In genomic region chr14:75458305-75458704, GRCh38 we compare ENCODE assay signal across 24 cellular contexts. TPM values are rescaled to one million over a fixed set of nuclear protein-coding genes. Genes with fewer than 3 reads are reported as not detected.
DNase-seq lines count a peak whose midpoint lies in the region; ATAC-seq and TF ChIP-seq lines count a peak whose summit lies in the region.
"Had no signal": no experiment of that assay in that cellular context is flagged by ENCODE, and none has a peak within 500 bp of the region (broad histone marks: within the 10 kb centered on the region; RNA-seq: fewer than 3 reads in every experiment).

No MANE protein-coding gene starts in this region.

- peak overlapping the region; percentile 11 for H3K27ac ChIP-seq in lower lobe of right lung
- peak overlapping the region; percentile 87 for H3K27ac ChIP-seq in skeletal muscle tissue (ENCODE audit: low read depth, low read length)

- POLR2A ChIA-PET in activated CD8-positive, alpha-beta T cell treated with anti-CD3 and anti-CD28 coated beads, Interleukin-2, amount 10 ng/mL, durations not matched to agents 7 days and 5 days (lab: Charles Lee), result no interaction called here
- POLR2A ChIA-PET in activated CD8-positive, alpha-beta T cell treated with anti-CD3 and anti-CD28 coated beads for 36 hours (lab: Charles Lee), result no interaction called here

- peaks cover 17% of the 10 kb centered on the region for H3K4me1 Mint-ChIP-seq in activated CD8-positive, alpha-beta T cell treated with anti-CD3 and anti-CD28 coated beads, Interleukin-2, amount 10 ng/mL, durations not matched to agents 7 days and 5 days (ENCODE audit: low read depth)
- no peaks in the 10 kb centered on the region for H3K4me1 Mint-ChIP-seq in activated CD8-positive, alpha-beta T cell treated with anti-CD3 and anti-CD28 coated beads for 36 hours (ENCODE audit: low read depth)

- ATAC-seq in activated CD8-positive, alpha-beta T cell treated with anti-CD3 and anti-CD28 coated beads, Interleukin-2, amount 10 ng/mL, durations not matched to agents 7 days and 5 days, result no peak
- no peak for ATAC-seq in activated CD8-positive, alpha-beta T cell treated with anti-CD3 and anti-CD28 coated beads for 36 hours
- ATAC-seq in lower lobe of right lung, result no peak
- ATAC-seq: activated naive CD4-positive, alpha-beta T cell treated with anti-CD3 and anti-CD28 coated beads, Interleukin-2, amount 50 U/mL, for 72 hours; PC-3 had no signal

- H3K27me3 ChIP-seq in Loucy (ENCODE audit: insufficient read depth, low read length, poor library complexity, severe bottlenecking) (no peaks in the 10 kb centered on the region), lower lobe of right lung (ENCODE audit: low read depth) (no peaks in the 10 kb centered on the region), skeletal muscle tissue (ENCODE audit: control insufficient read depth in 3 of 3, insufficient read depth in 3 of 3, low read length in 3 of 3) (no peaks in the 10 kb centered on the region)
- H3K27me3 ChIP-seq: ascending aorta had no signal

- no peaks in the 10 kb centered on the region for H4K20me1 ChIP-seq in Loucy (ENCODE audit: insufficient read depth, low read length, poor library complexity, severe bottlenecking)

- H3K9me2 ChIP-seq in Loucy (replicated peaks; ENCODE audit: low read depth, low read length), result no peaks in the 10 kb centered on the region

- H3K36me3 ChIP-seq in Loucy (ENCODE audit: insufficient read depth, low read length) (peaks cover 17% of the 10 kb centered on the region; the same call in 1 of the 2 replicates), lower lobe of right lung (peaks cover 51% of the 10 kb centered on the region), skeletal muscle tissue (ENCODE audit: control insufficient read depth in 3 of 3, insufficient read depth in 3 of 3, low read length in 3 of 3) (peaks cover 14 to 22% (median 16%) of the 10 kb centered on the region in 3 donors)

- H3K4me3 ChIP-seq in Loucy (ENCODE audit: low read length, poor library complexity, severe bottlenecking), result peak overlapping the region; percentile 44
- no peak overlapping the region for H3K4me3 ChIP-seq in lower lobe of right lung
- H3K4me3 ChIP-seq in skeletal muscle tissue (ENCODE audit: low read length in 3 of 3), result no peak overlapping the region
- H3K4me3 ChIP-seq: ascending aorta had no signal

- no peak overlapping the region for H2AFZ ChIP-seq in Loucy (ENCODE audit: low read length)

- peak overlapping the region; percentile 76 for H3K4me2 ChIP-seq in Loucy (ENCODE audit: low read depth, low read length, poor library complexity, severe bottlenecking)

- H3K9ac ChIP-seq in Loucy (ENCODE audit: low read depth, low read length, poor library complexity, severe bottlenecking) (peak overlapping the region; percentile 77), skeletal muscle tissue (ENCODE audit: low read depth in 1 of 3, low read length in 3 of 3) (peak overlapping the region in 1 of 3 donors; percentile 8)

- H3K9me3 Mint-ChIP-seq in activated CD8-positive, alpha-beta T cell treated with anti-CD3 and anti-CD28 coated beads, Interleukin-2, amount 10 ng/mL, durations not matched to agents 7 days and 5 days (ENCODE audit: insufficient read depth), result no peaks in the 10 kb centered on the region
- H3K9me3 Mint-ChIP-seq in activated CD8-positive, alpha-beta T cell treated with anti-CD3 and anti-CD28 coated beads for 36 hours, result no peaks in the 10 kb centered on the region
- H3K9me3 Mint-ChIP-seq: activated naive CD4-positive, alpha-beta T cell treated with anti-CD3 and anti-CD28 coated beads, Interleukin-2, amount 50 U/mL, for 72 hours; activated T-helper 1 cell treated with anti-CD3 and anti-CD28 coated beads, Interleukin-12 subunit alpha, Interleukin-12 subunit beta, Interleukin-2, Interleukin-4 antibody, amounts not matched to agents 30 ng/mL and 10 ng/mL and 1 ng/mL, durations not matched to agents 14 hours and 24 hours and 36 hours; memory B cell had no signal

- no peak for TF ChIP-seq CTCF in activated CD8-positive, alpha-beta T cell treated with anti-CD3 and anti-CD28 coated beads for 36 hours (IDR thresholded peaks at IDR 0.05)
- TF ChIP-seq CTCF in Loucy (conservative IDR thresholded peaks at IDR 0.05; ENCODE audit: low read length) (no peak), lower lobe of right lung (IDR thresholded peaks at IDR 0.05) (no peak)

- H3K79me2 ChIP-seq in Loucy (ENCODE audit: insufficient read depth, low read length), result peaks cover 38% of the 10 kb centered on the region; the same call in 1 of the 2 replicates

- no peaks in the 10 kb centered on the region for H3K36me3 Mint-ChIP-seq in activated CD8-positive, alpha-beta T cell treated with anti-CD3 and anti-CD28 coated beads, Interleukin-2, amount 10 ng/mL, durations not matched to agents 7 days and 5 days (ENCODE audit: low read depth)
- no peaks in the 10 kb centered on the region for H3K36me3 Mint-ChIP-seq in activated CD8-positive, alpha-beta T cell treated with anti-CD3 and anti-CD28 coated beads for 36 hours (ENCODE audit: low read depth)
- H3K36me3 Mint-ChIP-seq: activated naive CD4-positive, alpha-beta T cell treated with anti-CD3 and anti-CD28 coated beads, Interleukin-2, amount 50 U/mL, for 72 hours had no signal

- DNase-seq in activated CD8-positive, alpha-beta T cell treated with anti-CD3 and anti-CD28 coated beads, Interleukin-2, amount 10 ng/mL, durations not matched to agents 7 days and 5 days, result no peak
- DNase-seq in activated CD8-positive, alpha-beta T cell treated with anti-CD3 and anti-CD28 coated beads for 36 hours, result no peak
- no peak for DNase-seq in lower lobe of right lung
- DNase-seq in NK-92 treated with Interleukin-12 subunit alpha and Interleukin-12 subunit beta, amount 100 ng/mL, for 24 hours (lab: John Stamatoyannopoulos, UW), result no peak
- no peak for DNase-seq in activated gamma-delta T cell (lab: John Stamatoyannopoulos, UW)
- no peak for DNase-seq in SW480 (ENCODE audit: low spot score)
- DNase-seq: activated CD4-positive, alpha-beta T cell treated with anti-CD3 and anti-CD28 coated beads for 1 hour; central memory CD4-positive, alpha-beta T cell; glutamatergic neuron; HCEC 1CT; NCI-H1092 treated with DMSO at 0.1 percent for 48 hours; NCI-H2029 treated with DMSO at 0.1 percent for 48 hours; NCI-H2227 treated with DMSO at 0.1 percent for 48 hours; NCI-H82; PC-3; SHP77 treated with DMSO at 0.1 percent for 48 hours; substantia nigra; SW 1271 had no signal

- H3K27ac Mint-ChIP-seq in activated CD8-positive, alpha-beta T cell treated with anti-CD3 and anti-CD28 coated beads, Interleukin-2, amount 10 ng/mL, durations not matched to agents 7 days and 5 days, result peak overlapping the region; percentile 82
- no peak overlapping the region for H3K27ac Mint-ChIP-seq in activated CD8-positive, alpha-beta T cell treated with anti-CD3 and anti-CD28 coated beads for 36 hours
- H3K27ac Mint-ChIP-seq: activated T-helper 1 cell treated with anti-CD3 and anti-CD28 coated beads, Interleukin-12 subunit alpha, Interleukin-12 subunit beta, Interleukin-2, Interleukin-4 antibody, amounts not matched to agents 30 ng/mL and 10 ng/mL and 1 ng/mL, durations not matched to agents 14 hours and 24 hours and 36 hours had no signal

- H3K9me3 ChIP-seq in Loucy (ENCODE audit: insufficient read depth, low read depth, low read length), result no peaks in the 10 kb centered on the region
- no peaks in the 10 kb centered on the region for H3K9me3 ChIP-seq in lower lobe of right lung
- H3K9me3 ChIP-seq in skeletal muscle tissue (ENCODE audit: control insufficient read depth in 3 of 3, low read length in 3 of 3), result no peaks in the 10 kb centered on the region
- H3K9me3 ChIP-seq: ascending aorta had no signal

- H3K4me3 Mint-ChIP-seq in activated CD8-positive, alpha-beta T cell treated with anti-CD3 and anti-CD28 coated beads, Interleukin-2, amount 10 ng/mL, durations not matched to agents 7 days and 5 days, result no peak overlapping the region
- H3K4me3 Mint-ChIP-seq in activated CD8-positive, alpha-beta T cell treated with anti-CD3 and anti-CD28 coated beads for 36 hours, result no peak overlapping the region
- H3K4me3 Mint-ChIP-seq: activated T-helper 1 cell treated with anti-CD3 and anti-CD28 coated beads, Interleukin-12 subunit alpha, Interleukin-12 subunit beta, Interleukin-2, Interleukin-4 antibody, amounts not matched to agents 30 ng/mL and 10 ng/mL and 1 ng/mL, durations not matched to agents 14 hours and 24 hours and 36 hours; memory B cell had no signal

- intact Hi-C loops in activated CD8-positive, alpha-beta T cell treated with anti-CD3 and anti-CD28 coated beads for 36 hours (cut with micrococcal nuclease), result no loop called here
- intact Hi-C loops in lower lobe of right lung (cut with DNase I), result no loop called here

- H3K4me1 ChIP-seq in Loucy (ENCODE audit: insufficient read depth, low read length, poor library complexity, severe bottlenecking), result peaks cover 84% of the 10 kb centered on the region
- peaks cover 59% of the 10 kb centered on the region for H3K4me1 ChIP-seq in lower lobe of right lung
- peaks cover 64 to 83% (median 77%) of the 10 kb centered on the region in 3 donors for H3K4me1 ChIP-seq in skeletal muscle tissue (ENCODE audit: control insufficient read depth in 3 of 3, insufficient read depth in 3 of 3, low read length in 3 of 3)

- CTCF ChIA-PET in activated CD8-positive, alpha-beta T cell treated with anti-CD3 and anti-CD28 coated beads, Interleukin-2, amount 10 ng/mL, durations not matched to agents 7 days and 5 days (lab: Charles Lee), result interaction anchor here (0.9 kb wide), 1 partner anchor 30 kb away, joined by 3 read pairs; no protein-coding TSS in a partner anchor
- CTCF ChIA-PET in activated CD8-positive, alpha-beta T cell treated with anti-CD3 and anti-CD28 coated beads for 36 hours (lab: Charles Lee), result no interaction called here

- H3F3A ChIP-seq in Loucy (ENCODE audit: low read depth), result 0 out of 2 replicates have a peak, but pooled peaks cover 4% of the 10 kb centered on the region

- no peaks in the 10 kb centered on the region for H3K27me3 Mint-ChIP-seq in activated CD8-positive, alpha-beta T cell treated with anti-CD3 and anti-CD28 coated beads, Interleukin-2, amount 10 ng/mL, durations not matched to agents 7 days and 5 days (ENCODE audit: low read depth)
- H3K27me3 Mint-ChIP-seq in activated CD8-positive, alpha-beta T cell treated with anti-CD3 and anti-CD28 coated beads for 36 hours, result no peaks in the 10 kb centered on the region
- H3K27me3 Mint-ChIP-seq: memory B cell had no signal

RNA-seq across cellular contexts. Expression of gene JDP2, which starts 30.5 kb away (rescaled TPM):
- total RNA-seq in activated CD8-positive, alpha-beta T cell treated with anti-CD3 and anti-CD28 coated beads, Interleukin-2, amount 10 ng/mL, durations not matched to agents 7 days and 5 days, result 1 to 10 TPM in 1 of 2 experiments, under 1 TPM in 1; 0.71 to 1.4 TPM
- total RNA-seq in activated CD8-positive, alpha-beta T cell treated with anti-CD3 and anti-CD28 coated beads for 36 hours, result 1 to 10 TPM; 1.3 to 1.4 TPM
- total RNA-seq in lower lobe of right lung, result 59.2 TPM
- total RNA-seq in skeletal muscle tissue, result 24.5 TPM

Comparison
In these comparisons a context has a peak if more than half of its experiments do, and no peak if none do; other contexts are left out.
1. RNA of gene JDP2, which starts 30.5 kb away (total RNA-seq): 59.2 TPM in lower lobe of right lung (single experiment) and 24.5 TPM in skeletal muscle tissue (single experiment); 0.71 to 1.4 TPM in activated CD8-positive, alpha-beta T cell treated with anti-CD3 and anti-CD28 coated beads, Interleukin-2, amount 10 ng/mL, durations not matched to agents 7 days and 5 days and 1.3 to 1.4 TPM in activated CD8-positive, alpha-beta T cell treated with anti-CD3 and anti-CD28 coated beads for 36 hours; every median in the first group is over 10 times any median in the second.